23 cellular contexts compared by ENCODE assay signal in genomic region chr3:123668906-123669305, GRCh38.
"Had no signal": no experiment of that assay in that cellular context is flagged by ENCODE, and none has a peak within 500 bp of the region (broad histone marks: within the 10 kb centered on the region; RNA-seq: fewer than 3 reads in every experiment).

No MANE protein-coding gene starts in this region.

- DNase-seq: activated CD4-positive, alpha-beta T cell treated with anti-CD3 and anti-CD28 coated beads, Interleukin-2, amount 10 ng/mL, durations not matched to agents 24 days and 14 days; activated CD8-positive, alpha-beta memory T cell treated with anti-CD3 and anti-CD28 coated beads, Interleukin-2, amount 50 U/mL, for 4 hours; activated CD8-positive, alpha-beta T cell treated with anti-CD3 and anti-CD28 coated beads, Interleukin-2, amount 10 ng/mL, durations not matched to agents 7 days and 5 days; activated effector memory CD4-positive, alpha-beta T cell treated with Interleukin-2 at 50 U/mL for 16 hours; activated naive CD4-positive, alpha-beta T cell treated with anti-CD3 and anti-CD28 coated beads, Interleukin-2, amount 10 ng/mL, durations not matched to agents 7 days and 5 days; activated naive CD8-positive, alpha-beta T cell treated with anti-CD3 and anti-CD28 coated beads, Interleukin-2, amount 50 U/mL, for 24 hours; activated T-cell treated with anti-CD3 and anti-CD28 coated beads, Interleukin-2, amount 50 U/mL, for 48 hours; anterior cingulate cortex; effector CD8-positive, alpha-beta T cell; foreskin fibroblast; head of caudate nucleus; ovary; psoas muscle; stimulated activated CD4-positive, alpha-beta T cell treated with anti-CD3 and anti-CD28 coated beads, Interleukin-4, amount 100 ng/mL, for 24 hours; stomach; testis had no signal

- H3K36me3 Mint-ChIP-seq: activated naive CD4-positive, alpha-beta T cell treated with anti-CD3 and anti-CD28 coated beads, Interleukin-2, amount 10 ng/mL, durations not matched to agents 7 days and 5 days; memory B cell; naive thymus-derived CD8-positive, alpha-beta T cell; stimulated activated effector memory CD8-positive, alpha-beta T cell treated with anti-CD3 and anti-CD28 coated beads, Interleukin-12 subunit alpha, Interleukin-12 subunit beta, amount 100 ng/mL, for 72 hours had no signal

- H3K4me3 Mint-ChIP-seq: activated CD4-positive, alpha-beta T cell treated with anti-CD3 and anti-CD28 coated beads, Interleukin-2, amount 10 ng/mL, durations not matched to agents 24 days and 14 days; activated CD8-positive, alpha-beta T cell treated with anti-CD3 and anti-CD28 coated beads, Interleukin-2, amount 10 ng/mL, durations not matched to agents 7 days and 5 days; activated naive CD4-positive, alpha-beta T cell treated with anti-CD3 and anti-CD28 coated beads, Interleukin-2, amount 10 ng/mL, durations not matched to agents 7 days and 5 days; activated naive CD8-positive, alpha-beta T cell treated with anti-CD3 and anti-CD28 coated beads, Interleukin-2, amount 50 U/mL, for 24 hours; dendritic cell treated with granulocyte-macrophage colony-stimulating factor and Interleukin-4, amounts not matched to agents 40 ng/mL and 50 ng/mL, for 4 days; memory B cell; naive thymus-derived CD8-positive, alpha-beta T cell; stimulated activated effector memory CD8-positive, alpha-beta T cell treated with anti-CD3 and anti-CD28 coated beads, Interleukin-12 subunit alpha, Interleukin-12 subunit beta, amount 100 ng/mL, for 72 hours; T-helper 1 cell treated with Interleukin-12 subunit alpha and Interleukin-12 subunit beta and Interleukin-4 antibody, amounts not matched to agents 30 μg/mL and 1 μg/mL, for 36 hours had no signal

- H3K27ac Mint-ChIP-seq: activated CD4-positive, alpha-beta T cell treated with anti-CD3 and anti-CD28 coated beads, Interleukin-2, amount 10 ng/mL, durations not matched to agents 24 days and 14 days; activated CD8-positive, alpha-beta T cell treated with anti-CD3 and anti-CD28 coated beads, Interleukin-2, amount 10 ng/mL, durations not matched to agents 7 days and 5 days; activated naive CD4-positive, alpha-beta T cell treated with anti-CD3 and anti-CD28 coated beads, Interleukin-2, amount 10 ng/mL, durations not matched to agents 7 days and 5 days; activated naive CD8-positive, alpha-beta T cell treated with anti-CD3 and anti-CD28 coated beads, Interleukin-2, amount 50 U/mL, for 24 hours; dendritic cell treated with granulocyte-macrophage colony-stimulating factor and Interleukin-4, amounts not matched to agents 40 ng/mL and 50 ng/mL, for 4 days; memory B cell; naive thymus-derived CD8-positive, alpha-beta T cell; stimulated activated effector memory CD8-positive, alpha-beta T cell treated with anti-CD3 and anti-CD28 coated beads, Interleukin-12 subunit alpha, Interleukin-12 subunit beta, amount 100 ng/mL, for 72 hours; T-helper 1 cell treated with Interleukin-12 subunit alpha and Interleukin-12 subunit beta and Interleukin-4 antibody, amounts not matched to agents 30 μg/mL and 1 μg/mL, for 36 hours had no signal

- H3K4me1 ChIP-seq: psoas muscle, testis had no signal

- H3K27me3 ChIP-seq: ovary, stomach, testis had no signal

- H3K9me3 Mint-ChIP-seq: activated CD4-positive, alpha-beta T cell treated with anti-CD3 and anti-CD28 coated beads, Interleukin-2, amount 10 ng/mL, durations not matched to agents 24 days and 14 days; activated naive CD4-positive, alpha-beta T cell treated with anti-CD3 and anti-CD28 coated beads, Interleukin-2, amount 10 ng/mL, durations not matched to agents 7 days and 5 days; activated naive CD8-positive, alpha-beta T cell treated with anti-CD3 and anti-CD28 coated beads, Interleukin-2, amount 50 U/mL, for 24 hours; dendritic cell treated with granulocyte-macrophage colony-stimulating factor and Interleukin-4, amounts not matched to agents 40 ng/mL and 50 ng/mL, for 4 days; memory B cell; stimulated activated effector memory CD8-positive, alpha-beta T cell treated with anti-CD3 and anti-CD28 coated beads, Interleukin-12 subunit alpha, Interleukin-12 subunit beta, amount 100 ng/mL, for 72 hours; T-helper 1 cell treated with Interleukin-12 subunit alpha and Interleukin-12 subunit beta and Interleukin-4 antibody, amounts not matched to agents 30 μg/mL and 1 μg/mL, for 36 hours had no signal

- H3K27ac ChIP-seq: ovary, psoas muscle, testis had no signal

- H3K36me3 ChIP-seq: ovary had no signal

- H3K4me3 ChIP-seq: ovary, psoas muscle, stomach, testis had no signal

- H3K9me3 ChIP-seq: ovary, psoas muscle, stomach, testis had no signal

- FAIRE-seq: endothelial cell of umbilical vein, urothelium cell line had no signal
